ENCODE assay signal across 33 cellular contexts in genomic region chr6:18425218-18425617, GRCh38. TPM values are rescaled to one million over a fixed set of nuclear protein-coding genes. Genes with fewer than 3 reads are reported as not detected.
A peak's percentile ranks its signal among the peaks of the same experiment; 100 is the strongest.
DNase-seq lines count a peak whose midpoint lies in the region; TF ChIP-seq lines count a peak whose summit lies in the region.
"Had no signal": no experiment of that assay in that cellular context is flagged by ENCODE, and none has a peak within 500 bp of the region (broad histone marks: within the 10 kb centered on the region; RNA-seq: fewer than 3 reads in every experiment).

No MANE protein-coding gene starts in this region.

- H3K36me3 Mint-ChIP-seq in CD14-positive monocyte (peaks cover 45 to 67% of the 10 kb centered on the region in 2 donors), endothelial cell (ENCODE audit: low read depth, unreplicated experiment) (no peaks in the 10 kb centered on the region)
- H3K36me3 Mint-ChIP-seq: activated naive CD4-positive, alpha-beta T cell treated with anti-CD3 and anti-CD28 coated beads, Interleukin-2, amount 10 ng/mL, durations not matched to agents 7 days and 5 days had no signal

- H3K9me3 Mint-ChIP-seq in CD14-positive monocyte (peaks cover 0 to 2% (median 0%) of the 10 kb centered on the region in 7 donors), endothelial cell (ENCODE audit: unreplicated experiment) (no peaks in the 10 kb centered on the region)
- H3K9me3 Mint-ChIP-seq: activated CD4-positive, alpha-beta memory T cell treated with anti-CD3 and anti-CD28 coated beads for 36 hours; activated naive CD4-positive, alpha-beta T cell treated with anti-CD3 and anti-CD28 coated beads, Interleukin-2, amount 10 ng/mL, durations not matched to agents 7 days and 5 days; naive thymus-derived CD8-positive, alpha-beta T cell; T-helper 1 cell treated with Interleukin-12 subunit alpha and Interleukin-12 subunit beta and Interleukin-4 antibody, amounts not matched to agents 30 μg/mL and 1 μg/mL, for 36 hours had no signal

- no peak overlapping the region for H3K4ac ChIP-seq in trophoblast cell (ENCODE audit: low read depth, low read length)

- no peak overlapping the region for H3K14ac ChIP-seq in trophoblast cell (ENCODE audit: low read length)

- no peaks in the 10 kb centered on the region for H4K20me1 ChIP-seq in MM.1S (ENCODE audit: insufficient read depth, low read length)

- H2BK120ac ChIP-seq in trophoblast cell (ENCODE audit: insufficient read depth, low read length, poor library complexity) = no peak overlapping the region

- DNase-seq in CD14-positive monocyte (ENCODE audit: low spot score) = no peak
- peak; percentile 22 for DNase-seq in HPDE6-E6E7 (ENCODE audit: extremely low spot score)
- DNase-seq in trophoblast cell = peak; percentile 70 to 79
- DNase-seq in MM.1S = no peak
- no peak for DNase-seq in inferior parietal cortex (ENCODE audit: extremely low spot score)
- DNase-seq in endothelial cell (ENCODE audit: low spot score) = no peak
- no peak for DNase-seq in NCI-H82 treated with DMSO at 0.1 percent for 48 hours (lab: John Stamatoyannopoulos, UW; ENCODE audit: unreplicated experiment)
- DNase-seq: activated CD4-positive, alpha-beta memory T cell treated with anti-CD3 and anti-CD28 coated beads for 36 hours; activated CD8-positive, alpha-beta memory T cell treated with anti-CD3 and anti-CD28 coated beads, Interleukin-2, amount 50 U/mL, for 4 hours; activated naive CD4-positive, alpha-beta T cell treated with anti-CD3 and anti-CD28 coated beads, Interleukin-2, amount 10 ng/mL, durations not matched to agents 7 days and 5 days; brain microvascular endothelial cell; COR-L47; DND-41; HCEC 1CT; hippocampal formation; left ventricle myocardium superior; midbrain; MV-4-11; naive thymus-derived CD8-positive, alpha-beta T cell; NCI-H1436 treated with DMSO at 0.1 percent for 48 hours; NCI-H2171; NCI-H524 treated with DMSO at 0.1 percent for 48 hours; retina; RPMI8226; stimulated activated CD4-positive, alpha-beta T cell treated with anti-CD3 and anti-CD28 coated beads, Interleukin-2, amount 100 ng/mL, for 24 hours; stomach had no signal

- H3K79me1 ChIP-seq in trophoblast cell (ENCODE audit: low read length) = no peaks in the 10 kb centered on the region

- no peaks in the 10 kb centered on the region for H3K9me2 ChIP-seq in MM.1S (replicated peaks; ENCODE audit: insufficient read depth, low read length)

- H3K9me3 ChIP-seq in esophagus (ENCODE audit: control insufficient read depth in 2 of 2, insufficient read depth in 1 of 2, low read depth in 1 of 2, low read length in 1 of 2) = peaks cover 0 to 2% of the 10 kb centered on the region in 2 donors
- H3K9me3 ChIP-seq in trophoblast cell (ENCODE audit: insufficient read depth, low read depth, low read length) = no peaks in the 10 kb centered on the region
- H3K9me3 ChIP-seq in MM.1S (replicated peaks; ENCODE audit: insufficient read depth, low read length) = no peaks in the 10 kb centered on the region
- H3K9me3 ChIP-seq: BLaER1 treated with 17β-estradiol and CSF1 and Interleukin-3, amounts not matched to agents 10 nM and 100 nM; gastroesophageal sphincter; stomach had no signal

- H3K36me3 ChIP-seq in esophagus (ENCODE audit: control insufficient read depth in 2 of 2, insufficient read depth in 2 of 2, low read length in 1 of 2) = no peaks in the 10 kb centered on the region
- H3K36me3 ChIP-seq in trophoblast cell (ENCODE audit: control insufficient read depth in 1 of 2, insufficient read depth in 2 of 2, low read length in 2 of 2) = no peaks in the 10 kb centered on the region
- H3K36me3 ChIP-seq in MM.1S (replicated peaks; ENCODE audit: insufficient read depth, low read length) = no peaks in the 10 kb centered on the region
- H3K36me3 ChIP-seq: brain microvascular endothelial cell, gastroesophageal sphincter had no signal

- H2AFZ ChIP-seq in trophoblast cell (ENCODE audit: insufficient read depth, low read length, poor library complexity) (no peak overlapping the region), MM.1S (ENCODE audit: low read length) (no peak overlapping the region)

- peaks cover 0 to 5% (median 3%) of the 10 kb centered on the region in 3 donors for H3K27me3 Mint-ChIP-seq in CD14-positive monocyte (ENCODE audit: low read depth in 3 of 3)
- H3K27me3 Mint-ChIP-seq in endothelial cell (ENCODE audit: unreplicated experiment) = no peaks in the 10 kb centered on the region
- H3K27me3 Mint-ChIP-seq: activated CD4-positive, alpha-beta memory T cell treated with anti-CD3 and anti-CD28 coated beads for 36 hours; activated naive CD4-positive, alpha-beta T cell treated with anti-CD3 and anti-CD28 coated beads, Interleukin-2, amount 10 ng/mL, durations not matched to agents 7 days and 5 days; naive thymus-derived CD8-positive, alpha-beta T cell had no signal

- peak overlapping the region; percentile 65 to 80 for H3K27ac ChIP-seq in esophagus (ENCODE audit: low read depth in 2 of 2, low read length in 1 of 2)
- H3K27ac ChIP-seq in trophoblast cell (ENCODE audit: low read depth, low read length) = no peak overlapping the region
- H3K27ac ChIP-seq in MM.1S (ENCODE audit: low read length) = no peak overlapping the region
- H3K27ac ChIP-seq: BLaER1 treated with 17β-estradiol and CSF1 and Interleukin-3, amounts not matched to agents 10 nM and 100 nM; brain microvascular endothelial cell; gastroesophageal sphincter; KMS-11; SK-N-MC; stomach had no signal

- H4K12ac ChIP-seq in trophoblast cell (ENCODE audit: low read depth, low read length) = no peak overlapping the region

- H2BK12ac ChIP-seq in trophoblast cell (ENCODE audit: low read length) = no peak overlapping the region

- H3K4me1 ChIP-seq in esophagus (ENCODE audit: control insufficient read depth in 2 of 2, insufficient read depth in 2 of 2, low read length in 1 of 2) (peaks cover 2 to 4% of the 10 kb centered on the region in 2 donors), trophoblast cell (ENCODE audit: control insufficient read depth in 1 of 2, insufficient read depth in 2 of 2, low read length in 2 of 2) (no peaks in the 10 kb centered on the region), MM.1S (ENCODE audit: low read length) (no peaks in the 10 kb centered on the region)

- H2AK5ac ChIP-seq in trophoblast cell (ENCODE audit: low read length) = no peak overlapping the region

- H3K4me1 Mint-ChIP-seq in CD14-positive monocyte = peaks cover 39% of the 10 kb centered on the region
- peaks cover 14% of the 10 kb centered on the region for H3K4me1 Mint-ChIP-seq in endothelial cell (ENCODE audit: unreplicated experiment)

- TF ChIP-seq CTCF in CD14-positive monocyte (IDR thresholded peaks at IDR 0.05) (no peak), MM.1S (IDR thresholded peaks at IDR 0.05; ENCODE audit: low read length) (no peak), endothelial cell (IDR thresholded peaks at IDR 0.05; ENCODE audit: unreplicated experiment) (no peak)

- H4K91ac ChIP-seq in trophoblast cell (ENCODE audit: low read depth, low read length) = no peak overlapping the region

- H2BK5ac ChIP-seq in trophoblast cell (ENCODE audit: low read depth, low read length, poor library complexity) = no peak overlapping the region

- H3K4me3 ChIP-seq in esophagus (ENCODE audit: low read depth in 1 of 2, low read length in 2 of 2) (no peak overlapping the region), trophoblast cell (ENCODE audit: low read depth, low read length) (no peak overlapping the region), MM.1S (ENCODE audit: low read length) (no peak overlapping the region)
- H3K4me3 ChIP-seq: BLaER1 treated with 17β-estradiol and CSF1 and Interleukin-3, amounts not matched to agents 10 nM and 100 nM; gastroesophageal sphincter; SK-N-MC; skin epidermis; stomach had no signal

- 69 to 72% methylated on average over 2 of the region's 2 CpGs for WGBS in esophagus, 2 donors
- WGBS in trophoblast cell (ENCODE audit: extremely low coverage, insufficient coverage, insufficient read length) = no CpG with 5 or more reads among the region's 2 CpGs

- H3K4me2 ChIP-seq in trophoblast cell (ENCODE audit: low read length) = no peak overlapping the region
- no peak overlapping the region for H3K4me2 ChIP-seq in MM.1S (ENCODE audit: low read depth, low read length)
- H3K4me2 ChIP-seq: KMS-11 had no signal

- no peak overlapping the region for H3K4me3 Mint-ChIP-seq in CD14-positive monocyte
- H3K4me3 Mint-ChIP-seq in endothelial cell (ENCODE audit: unreplicated experiment) = no peak overlapping the region
- H3K4me3 Mint-ChIP-seq: activated CD4-positive, alpha-beta memory T cell treated with anti-CD3 and anti-CD28 coated beads for 36 hours; activated naive CD4-positive, alpha-beta T cell treated with anti-CD3 and anti-CD28 coated beads, Interleukin-2, amount 10 ng/mL, durations not matched to agents 7 days and 5 days; naive thymus-derived CD8-positive, alpha-beta T cell; T-helper 1 cell treated with Interleukin-12 subunit alpha and Interleukin-12 subunit beta and Interleukin-4 antibody, amounts not matched to agents 30 μg/mL and 1 μg/mL, for 36 hours had no signal

- no peak overlapping the region for H4K8ac ChIP-seq in trophoblast cell (ENCODE audit: low read depth, low read length)

- intact Hi-C loops in CD14-positive monocyte (cut with micrococcal nuclease) = no loop called here

- no peaks in the 10 kb centered on the region for H3F3A ChIP-seq in MM.1S (ENCODE audit: insufficient read depth, low read length)

- H3K9ac ChIP-seq in trophoblast cell (ENCODE audit: low read length) = no peak overlapping the region
- no peak overlapping the region for H3K9ac ChIP-seq in MM.1S (ENCODE audit: low read length)
- H3K9ac ChIP-seq: BLaER1 treated with 17β-estradiol and CSF1 and Interleukin-3, amounts not matched to agents 10 nM and 100 nM; KMS-11 had no signal

- H3K27ac Mint-ChIP-seq in CD14-positive monocyte (peak overlapping the region in 5 of 7 donors; percentile 10 to 80 (median 63)), endothelial cell (ENCODE audit: unreplicated experiment) (no peak overlapping the region)
- H3K27ac Mint-ChIP-seq: activated CD4-positive, alpha-beta memory T cell treated with anti-CD3 and anti-CD28 coated beads for 36 hours; activated naive CD4-positive, alpha-beta T cell treated with anti-CD3 and anti-CD28 coated beads, Interleukin-2, amount 10 ng/mL, durations not matched to agents 7 days and 5 days; naive thymus-derived CD8-positive, alpha-beta T cell; T-helper 1 cell treated with Interleukin-12 subunit alpha and Interleukin-12 subunit beta and Interleukin-4 antibody, amounts not matched to agents 30 μg/mL and 1 μg/mL, for 36 hours had no signal

- no peak overlapping the region for H3K23ac ChIP-seq in trophoblast cell (ENCODE audit: low read length)

- H3K79me2 ChIP-seq in trophoblast cell (ENCODE audit: control insufficient read depth, insufficient read depth, low read length, poor library complexity) = no peaks in the 10 kb centered on the region
- H3K79me2 ChIP-seq in MM.1S (ENCODE audit: low read length) = no peaks in the 10 kb centered on the region

- no peaks in the 10 kb centered on the region for H3K27me3 ChIP-seq in esophagus (ENCODE audit: control insufficient read depth in 1 of 2, insufficient read depth in 2 of 2, low read length in 2 of 2)
- H3K27me3 ChIP-seq in trophoblast cell (ENCODE audit: insufficient read depth, low read length) = no peaks in the 10 kb centered on the region
- no peaks in the 10 kb centered on the region for H3K27me3 ChIP-seq in MM.1S (replicated peaks; ENCODE audit: insufficient read depth, low read length)
- H3K27me3 ChIP-seq: BLaER1 treated with 17β-estradiol and CSF1 and Interleukin-3, amounts not matched to agents 10 nM and 100 nM; brain microvascular endothelial cell; gastroesophageal sphincter; stomach had no signal

- H3K18ac ChIP-seq in trophoblast cell (ENCODE audit: low read length) = no peak overlapping the region

RNA-seq across cellular contexts. Expression of gene RNF144B, which starts 38.1 kb away (rescaled TPM):
- 10 to 100 TPM; 25.6 to 27.9 TPM for polyA plus RNA-seq in CD14-positive monocyte
- 1 to 10 TPM; 5.4 to 6.5 TPM for polyA plus RNA-seq in esophagus
- polyA plus RNA-seq in trophoblast cell (2013) = 1.2 TPM in 2 replicates
- 23.2 TPM for total RNA-seq in endothelial cell (ENCODE audit: unreplicated experiment)

Comparison
In these comparisons a context has a peak if more than half of its experiments do, and no peak if none do; other contexts are left out.
1. DNase-seq: peak in HPDE6-E6E7 (single experiment) and trophoblast cell (2 of 2); none in CD14-positive monocyte (single experiment), MM.1S (single experiment), inferior parietal cortex (single experiment), endothelial cell (single experiment) and NCI-H82 treated with DMSO at 0.1 percent for 48 hours (single experiment).
2. H3K27ac ChIP-seq: peak in esophagus (2 of 2); none in trophoblast cell (single experiment) and MM.1S (single experiment).